ENCODE assay signal across 20 cellular contexts in genomic region chr11:12731841-12732336, GRCh38. TPM values are rescaled to one million over a fixed set of nuclear protein-coding genes. Genes with fewer than 3 reads are reported as not detected.
DNase-seq lines count a peak whose midpoint lies in the region; ATAC-seq and TF ChIP-seq lines count a peak whose summit lies in the region.
"Had no signal": no experiment of that assay in that cellular context is flagged by ENCODE, and none has a peak within 500 bp of the region (broad histone marks: within the 10 kb centered on the region; RNA-seq: fewer than 3 reads in every experiment).

No MANE protein-coding gene starts in this region.

- peak overlapping the region; percentile 71 for H3K27ac ChIP-seq in PC-3 (ENCODE audit: low read length)
- H3K27ac ChIP-seq in gastrocnemius medialis = peak overlapping the region; percentile 73 to 87 (median 82)
- H3K27ac ChIP-seq: BLaER1 treated with 17β-estradiol and CSF1 and Interleukin-3, amounts not matched to agents 10 nM and 100 nM; foreskin keratinocyte; tibial artery had no signal

- H3K79me2 ChIP-seq in PC-3 (ENCODE audit: low read length) = peaks cover 98% of the 10 kb centered on the region

- CTCF ChIA-PET in PC-3 (lab: Charles Lee) = no interaction called here

- H3K9ac ChIP-seq in PC-3 (ENCODE audit: low read length) = no peak overlapping the region
- H3K9ac ChIP-seq: BLaER1 treated with 17β-estradiol and CSF1 and Interleukin-3, amounts not matched to agents 10 nM and 100 nM had no signal

- H3K4me3 ChIP-seq in PC-3 (ENCODE audit: low read length) (no peak overlapping the region), fibroblast of villous mesenchyme (ENCODE audit: low read depth, low read length) (no peak overlapping the region), gastrocnemius medialis (no peak overlapping the region)
- H3K4me3 ChIP-seq: BLaER1 treated with 17β-estradiol and CSF1 and Interleukin-3, amounts not matched to agents 10 nM and 100 nM; tibial artery had no signal

- peak; percentile 46 for DNase-seq in GM04504 (ENCODE audit: low read depth)
- peak; percentile 79 for DNase-seq in PC-3
- DNase-seq in fibroblast of villous mesenchyme (ENCODE audit: low read depth) = peak; percentile 68
- DNase-seq in gastrocnemius medialis = no peak
- no peak for DNase-seq in hepatic stellate cell (ENCODE audit: low spot score)
- no peak for DNase-seq in NCI-H2171 (lab: John Stamatoyannopoulos, UW)
- no peak for DNase-seq in NCI-H510A (lab: John Stamatoyannopoulos, UW)
- no peak for DNase-seq in hippocampal formation (lab: John Stamatoyannopoulos, UW)
- DNase-seq: activated CD4-positive, alpha-beta T cell treated with anti-CD3 and anti-CD28 coated beads, Interleukin-2, amount 10 ng/mL, durations not matched to agents 7 days and 5 days; activated naive CD4-positive, alpha-beta T cell treated with anti-CD3 and anti-CD28 coated beads for 36 hours; activated T-cell treated with anti-CD3 and anti-CD28 coated beads for 4 hours; DMS 273 treated with DMSO at 0.1 percent for 48 hours; foreskin keratinocyte; naive thymus-derived CD4-positive, alpha-beta T cell; NCI-H1048; NCI-H748 treated with DMSO at 0.1 percent for 48 hours; stimulated activated CD4-positive, alpha-beta T cell treated with anti-CD3 and anti-CD28 coated beads, Interleukin-12 subunit alpha, Interleukin-12 subunit beta, amount 100 ng/mL, for 4 hours; tibial artery had no signal

- peak overlapping the region; percentile 30; the same call in 1 of the 2 replicates for H3K4me2 ChIP-seq in PC-3 (ENCODE audit: low read length)
- H3K4me2 ChIP-seq: BLaER1 treated with 17β-estradiol and CSF1 and Interleukin-3, amounts not matched to agents 10 nM and 100 nM had no signal

- H4K20me1 ChIP-seq in PC-3 (ENCODE audit: low read length) = no peaks in the 10 kb centered on the region
- H4K20me1 ChIP-seq: BLaER1 treated with 17β-estradiol and CSF1 and Interleukin-3, amounts not matched to agents 10 nM and 100 nM had no signal

- POLR2A ChIA-PET in PC-3 (lab: Charles Lee; ENCODE audit: unreplicated experiment) = no interaction called here

- H3K4me1 ChIP-seq in PC-3 (ENCODE audit: insufficient read depth, low read length) (peaks cover 52% of the 10 kb centered on the region), gastrocnemius medialis (peaks cover 35 to 60% of the 10 kb centered on the region in 2 donors)
- H3K4me1 ChIP-seq: BLaER1 treated with 17β-estradiol and CSF1 and Interleukin-3, amounts not matched to agents 10 nM and 100 nM had no signal

- H2AFZ ChIP-seq in PC-3 (ENCODE audit: low read length) = no peak overlapping the region

- BruUV-seq in PC-3 (replicated peaks; lab: Mats Ljungman, UMichigan) = no TSS peak

- peak; percentile 89 for ATAC-seq in PC-3
- ATAC-seq in gastrocnemius medialis = peak; percentile 89 to 96
- ATAC-seq: foreskin keratinocyte; naive thymus-derived CD4-positive, alpha-beta T cell; stimulated activated effector memory CD8-positive, alpha-beta T cell treated with anti-CD3 and anti-CD28 coated beads, Interleukin-12 subunit alpha, Interleukin-12 subunit beta, amount 100 ng/mL, for 72 hours had no signal

- H3K36me3 ChIP-seq in PC-3 (ENCODE audit: low read depth, low read length) = 0 out of 2 replicates have a peak, but pooled peaks cover 2% of the 10 kb centered on the region
- H3K36me3 ChIP-seq in gastrocnemius medialis = no peaks in the 10 kb centered on the region
- H3K36me3 ChIP-seq: BLaER1 treated with 17β-estradiol and CSF1 and Interleukin-3, amounts not matched to agents 10 nM and 100 nM; tibial artery had no signal

- in situ Hi-C loops in gastrocnemius medialis (cut with MboI; ENCODE audit: low sequenced_read_pairs in 4 of 4) = no loop called here

- no peak for TF ChIP-seq CTCF in PC-3 (conservative IDR thresholded peaks at IDR 0.05; ENCODE audit: low read depth, low read length)
- no peak for TF ChIP-seq CTCF in fibroblast of villous mesenchyme (IDR thresholded peaks at IDR 0.05; ENCODE audit: insufficient read depth, low read depth, low read length)
- TF ChIP-seq CTCF in gastrocnemius medialis (IDR thresholded peaks at IDR 0.05 in 4 of 5, conservative IDR thresholded peaks at IDR 0.05 in 1 of 5) = no peak

- intact Hi-C loops in PC-3 (cut with micrococcal nuclease) (no loop called here), gastrocnemius medialis (cut with DNase I; ENCODE audit: low total_unique reads) (no loop called here)

- H3K9me3 ChIP-seq in PC-3 (ENCODE audit: low read length) (no peaks in the 10 kb centered on the region), gastrocnemius medialis (no peaks in the 10 kb centered on the region)
- H3K9me3 ChIP-seq: BLaER1 treated with 17β-estradiol and CSF1 and Interleukin-3, amounts not matched to agents 10 nM and 100 nM; tibial artery had no signal

- peak in 1 of 2 donors; percentile 74 for TF ChIP-seq POLR2A in gastrocnemius medialis (IDR thresholded peaks at IDR 0.05)

- H3F3A ChIP-seq in PC-3 (ENCODE audit: low read length, unreplicated experiment) = no peaks in the 10 kb centered on the region

- H3K27me3 ChIP-seq in PC-3 (ENCODE audit: low read length) (no peaks in the 10 kb centered on the region), gastrocnemius medialis (no peaks in the 10 kb centered on the region)
- H3K27me3 ChIP-seq: foreskin keratinocyte, tibial artery had no signal

- H3K9me2 ChIP-seq in PC-3 (replicated peaks; ENCODE audit: low read length) = no peaks in the 10 kb centered on the region

RNA-seq across cellular contexts. Expression of gene TEAD1, which starts 57.7 kb away (rescaled TPM):
- 70.2 and 148 TPM in 2 replicates for total RNA-seq in PC-3 (2014; rRNA removed)
- total RNA-seq in fibroblast of villous mesenchyme = 209 and 244 TPM in 2 replicates
- 100 to 1,000 TPM in 2 of 4 donors, 10 to 100 TPM in 2; 46.1 to 175 (median 126) TPM for total RNA-seq in gastrocnemius medialis

Comparison
In these comparisons a context has a peak if more than half of its experiments do, and no peak if none do; other contexts are left out.
1. DNase-seq: peak in GM04504 (single experiment), PC-3 (single experiment) and fibroblast of villous mesenchyme (single experiment); none in gastrocnemius medialis (0 of 2), hepatic stellate cell (single experiment), NCI-H2171 (single experiment), NCI-H510A (single experiment) and hippocampal formation (0 of 2).